Comparison of ENCODE assay signal across 10 cellular contexts in genomic region chr5:179765400-179765799, GRCh38. TPM values are rescaled to one million over a fixed set of nuclear protein-coding genes. Genes with fewer than 3 reads are reported as not detected.
A peak's percentile ranks its signal among the peaks of the same experiment; 100 is the strongest.
DNase-seq lines count a peak whose midpoint lies in the region; ATAC-seq and TF ChIP-seq lines count a peak whose summit lies in the region.
"Had no signal": no experiment of that assay in that cellular context is flagged by ENCODE, and none has a peak within 500 bp of the region (broad histone marks: within the 10 kb centered on the region; RNA-seq: fewer than 3 reads in every experiment).

No MANE protein-coding gene starts in this region.

- WGBS in testis, 2 donors, result 67 to 68% methylated on average over 13 of the region's 13 CpGs

- TF ChIP-seq CTCF in RWPE2 (IDR thresholded peaks at IDR 0.05; ENCODE audit: poor library complexity, severe bottlenecking), result no peak
- TF ChIP-seq CTCF in testis (IDR thresholded peaks at IDR 0.05), result no peak

- H3K27ac Mint-ChIP-seq in activated naive CD8-positive, alpha-beta T cell treated with anti-CD3 and anti-CD28 coated beads for 36 hours, result no peak overlapping the region

- no peaks in the 10 kb centered on the region for H3K27me3 Mint-ChIP-seq in activated naive CD8-positive, alpha-beta T cell treated with anti-CD3 and anti-CD28 coated beads for 36 hours

- H3K4me3 ChIP-seq in RWPE2 (ENCODE audit: severe bottlenecking) (no peak overlapping the region), testis (no peak overlapping the region)

- peaks cover 39% of the 10 kb centered on the region for H3K4me1 Mint-ChIP-seq in activated naive CD8-positive, alpha-beta T cell treated with anti-CD3 and anti-CD28 coated beads for 36 hours

- intact Hi-C loops in testis (cut with DNase I; ENCODE audit: low total_unique reads), result no loop called here

- no peak for TF ChIP-seq POLR2A in testis (IDR thresholded peaks at IDR 0.05)

- H3K27me3 ChIP-seq in RWPE2 (ENCODE audit: insufficient read depth, poor library complexity, severe bottlenecking) (no peaks in the 10 kb centered on the region), testis (no peaks in the 10 kb centered on the region)

- ATAC-seq in RWPE2 (ENCODE audit: low read depth) (peak; percentile 68), HG03039 (IDR thresholded peaks at IDR 0.05; ENCODE audit: unreplicated experiment) (no peak), GM19351 (IDR thresholded peaks at IDR 0.05; ENCODE audit: unreplicated experiment) (no peak)

- H3K36me3 Mint-ChIP-seq in activated naive CD8-positive, alpha-beta T cell treated with anti-CD3 and anti-CD28 coated beads for 36 hours, result peaks cover 14% of the 10 kb centered on the region

- no peak overlapping the region for H3K4me3 Mint-ChIP-seq in activated naive CD8-positive, alpha-beta T cell treated with anti-CD3 and anti-CD28 coated beads for 36 hours

- H3K36me3 ChIP-seq in RWPE2 (ENCODE audit: low read depth) (peaks cover 51% of the 10 kb centered on the region), testis (ENCODE audit: low read depth, missing control alignments) (no peaks in the 10 kb centered on the region)

- H3K4me1 ChIP-seq in RWPE2 (ENCODE audit: insufficient read depth, poor library complexity, severe bottlenecking), result peaks cover 45% of the 10 kb centered on the region
- H3K4me1 ChIP-seq in testis, result peaks cover 21% of the 10 kb centered on the region

- H3K27ac ChIP-seq in RWPE2 (ENCODE audit: poor library complexity, severe bottlenecking) (peak overlapping the region; percentile 58), testis (no peak overlapping the region)

- peak; percentile 61 for DNase-seq in GM04503 (ENCODE audit: low read depth)
- no peak for DNase-seq in RWPE2 (ENCODE audit: low spot score)
- DNase-seq in fibroblast of peridontal ligament (ENCODE audit: extremely low read depth), result peak; percentile 81
- peak; percentile 82 for DNase-seq in renal cortical epithelial cell (ENCODE audit: low read depth)
- no peak for DNase-seq in activated naive CD8-positive, alpha-beta T cell treated with anti-CD3 and anti-CD28 coated beads for 36 hours
- DNase-seq in testis, result no peak
- DNase-seq: NCI-H1105 treated with DMSO at 0.1 percent for 48 hours, nucleus accumbens had no signal

- H3K9me3 Mint-ChIP-seq in activated naive CD8-positive, alpha-beta T cell treated with anti-CD3 and anti-CD28 coated beads for 36 hours, result no peaks in the 10 kb centered on the region

- no peaks in the 10 kb centered on the region for H3K9me3 ChIP-seq in RWPE2 (ENCODE audit: severe bottlenecking)
- H3K9me3 ChIP-seq in testis, result no peaks in the 10 kb centered on the region

RNA-seq across cellular contexts. Expression of gene LTC4S, which starts 28.4 kb away (rescaled TPM):
- total RNA-seq in renal cortical epithelial cell (0.80 TPM in 1 of 2 replicates, not detected in the other), testis (10 to 100 TPM in 1 of 2 donors, 1 to 10 TPM in 1; 3.7 to 10.3 TPM)
- total RNA-seq in activated naive CD8-positive, alpha-beta T cell treated with anti-CD3 and anti-CD28 coated beads for 36 hours, result under 1 TPM in 1 of 2 experiments, not detected in 1; 0.29 TPM
- 4.8 TPM for polyA plus RNA-seq in testis (ENCODE audit: insufficient read depth, low read depth, low replicate concordance)

RNA-seq across cellular contexts. Expression of gene MAML1, which starts 32.8 kb away (rescaled TPM):
- total RNA-seq in renal cortical epithelial cell, result 4.2 and 14.5 TPM in 2 replicates
- total RNA-seq in activated naive CD8-positive, alpha-beta T cell treated with anti-CD3 and anti-CD28 coated beads for 36 hours, result 10 to 100 TPM; 24.1 to 24.2 TPM
- total RNA-seq in testis, result 10 to 100 TPM; 52.5 to 60.7 TPM
- polyA plus RNA-seq in testis (ENCODE audit: insufficient read depth, low read depth, low replicate concordance), result 23.5 TPM

RNA-seq across cellular contexts. Expression of gene MGAT4B, which starts 41.3 kb away (rescaled TPM):
- total RNA-seq in renal cortical epithelial cell (246 and 323 TPM in 2 replicates), testis (100 to 1,000 TPM; 149 to 152 TPM)
- total RNA-seq in activated naive CD8-positive, alpha-beta T cell treated with anti-CD3 and anti-CD28 coated beads for 36 hours, result 10 to 100 TPM; 67.9 to 71.5 TPM
- 67.9 TPM for polyA plus RNA-seq in testis (ENCODE audit: insufficient read depth, low read depth, low replicate concordance)

RNA-seq across cellular contexts. Expression of gene SQSTM1, which starts 55.3 kb away (rescaled TPM):
- 447 and 544 TPM in 2 replicates for total RNA-seq in renal cortical epithelial cell
- 100 to 1,000 TPM; 111 to 117 TPM for total RNA-seq in activated naive CD8-positive, alpha-beta T cell treated with anti-CD3 and anti-CD28 coated beads for 36 hours
- total RNA-seq in testis, result 100 to 1,000 TPM; 192 to 255 TPM
- polyA plus RNA-seq in testis (ENCODE audit: insufficient read depth, low read depth, low replicate concordance), result 165 TPM

Comparison
In these comparisons a context has a peak if more than half of its experiments do, and no peak if none do; other contexts are left out.
1. DNase-seq: peak in GM04503 (single experiment), fibroblast of peridontal ligament (single experiment) and renal cortical epithelial cell (single experiment); none in RWPE2 (single experiment), activated naive CD8-positive, alpha-beta T cell treated with anti-CD3 and anti-CD28 coated beads for 36 hours (single experiment) and testis (single experiment).